In the genomic region with DNA sequence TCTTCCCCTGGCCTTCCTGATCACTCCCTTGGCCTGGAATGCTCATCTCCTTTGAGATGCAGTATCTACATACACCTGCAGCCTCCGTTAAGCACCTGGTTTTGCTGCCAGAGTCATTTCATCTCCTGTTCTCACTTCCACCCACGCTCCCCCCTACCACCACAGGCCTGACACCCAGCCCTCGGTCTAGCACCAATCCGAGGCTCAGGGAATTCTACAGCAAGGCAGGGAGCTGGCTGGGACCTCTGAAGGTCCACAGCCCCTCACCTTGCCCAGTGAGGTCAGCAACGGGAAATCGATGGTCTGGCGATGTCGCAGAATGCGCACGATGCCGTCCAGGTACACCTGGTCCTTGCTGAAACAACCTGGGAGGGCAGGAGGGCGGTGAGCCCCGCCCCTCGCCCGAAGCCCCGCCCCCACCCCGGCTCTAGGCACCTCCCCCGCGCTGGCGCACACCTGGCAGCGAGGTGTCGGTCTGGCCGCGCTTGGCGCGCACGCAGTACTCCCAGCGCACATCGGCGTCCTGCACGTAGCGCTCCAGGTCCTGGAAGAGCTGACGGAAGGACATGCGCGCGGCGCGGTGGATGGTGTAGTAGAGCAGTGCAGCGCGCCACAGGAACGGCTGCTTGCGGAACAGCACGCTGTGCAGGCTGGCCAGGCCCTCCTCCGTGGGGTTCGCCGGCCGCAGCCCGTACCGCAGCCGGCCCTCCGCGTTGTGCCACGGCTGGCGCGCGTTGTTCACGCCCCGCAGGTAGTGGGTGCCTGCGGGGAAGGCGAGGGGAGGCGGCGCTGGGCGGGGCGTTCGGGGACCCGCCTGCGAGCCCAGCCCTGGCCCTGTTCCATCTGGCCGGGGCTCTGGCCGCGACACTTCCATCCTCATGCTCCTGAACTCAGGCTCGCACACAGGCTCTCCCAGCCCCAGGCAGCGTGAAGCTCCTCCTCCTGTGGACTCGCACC, we compare ENCODE assay signal across 8 cellular contexts. TPM values are rescaled to one million over a fixed set of nuclear protein-coding genes. Genes with fewer than 3 reads are reported as not detected.
A peak's percentile ranks its signal among the peaks of the same experiment; 100 is the strongest.
DNase-seq lines count a peak whose midpoint lies in the region; ATAC-seq and TF ChIP-seq lines count a peak whose summit lies in the region.

No MANE protein-coding gene starts in this region.

- H3K27ac ChIP-seq in H9 (ENCODE audit: insufficient read length, low read depth, low read length) (no peak overlapping the region), parathyroid adenoma (peak overlapping the region; percentile 40)

- H3K27me3 ChIP-seq in H9 (ENCODE audit: insufficient read depth, low read length), result peaks cover 17% of the 10 kb centered on the region; the same call in 1 of the 2 replicates
- no peaks in the 10 kb centered on the region for H3K27me3 ChIP-seq in parathyroid adenoma (ENCODE audit: control insufficient read depth, insufficient read depth, low read length)

- H3K23me2 ChIP-seq in H9 (ENCODE audit: insufficient read length, low read depth, low read length, poor library complexity, severe bottlenecking), result peaks cover 17% of the 10 kb centered on the region

- H3T11ph ChIP-seq in H9 (ENCODE audit: low read length), result no peak overlapping the region

- DNase-seq in H9 (peak; percentile 97), NCI-H69 (lab: John Stamatoyannopoulos, UW) (peak; percentile 92), head of caudate nucleus (peak in 39 of 42 donors; percentile 44 to 89 (median 73)), NCI-H524 treated with DMSO at 0.1 percent for 48 hours (lab: John Stamatoyannopoulos, UW) (no peak)
- DNase-seq in activated naive CD4-positive, alpha-beta T cell treated with anti-CD3 and anti-CD28 coated beads, Interleukin-2, amount 50 U/mL, for 72 hours (ENCODE audit: low spot score in 2 of 2), result peak in 1 of 2 donors; percentile 71

- no peak overlapping the region for H2BK20ac ChIP-seq in H9 (ENCODE audit: low read depth, low read length, poor library complexity, severe bottlenecking)

- H3K4me2 ChIP-seq in H9 (ENCODE audit: insufficient read depth, insufficient read length, low read length) (peak overlapping the region; percentile 48), parathyroid adenoma (ENCODE audit: low read length) (peak overlapping the region; percentile 93)

- H3K4me3 ChIP-seq in parathyroid adenoma (ENCODE audit: low read depth, low read length), result peak overlapping the region; percentile 47

- intact Hi-C loops in head of caudate nucleus (cut with DNase I), result no loop called here

- H3K23ac ChIP-seq in H9 (ENCODE audit: insufficient read length, low read depth, low read length), result no peak overlapping the region

- peaks cover 0 to 7% (median 6%) of the 10 kb centered on the region in 3 experiments; a peak in 2 of 7 replicates for H3K36me3 Mint-ChIP-seq in H9 (ENCODE audit: insufficient read depth in 1 of 3, low read depth in 3 of 3)
- H3K36me3 Mint-ChIP-seq in activated naive CD4-positive, alpha-beta T cell treated with anti-CD3 and anti-CD28 coated beads, Interleukin-2, amount 50 U/mL, for 72 hours, result peaks cover 0 to 31% of the 10 kb centered on the region in 2 donors

- H4K20me1 ChIP-seq in H9 (ENCODE audit: control insufficient read depth, insufficient read depth, insufficient read length), result no peaks in the 10 kb centered on the region

- no peak overlapping the region for H3K56ac ChIP-seq in H9 (ENCODE audit: insufficient read length, low read depth, low read length)

- H3K79me1 ChIP-seq in H9 (ENCODE audit: insufficient read depth, low read depth, low read length, poor library complexity, severe bottlenecking), result no peaks in the 10 kb centered on the region

- no peak overlapping the region for H3K27ac Mint-ChIP-seq in H9
- peak overlapping the region in 1 of 2 donors; percentile 40 for H3K27ac Mint-ChIP-seq in activated naive CD4-positive, alpha-beta T cell treated with anti-CD3 and anti-CD28 coated beads, Interleukin-2, amount 50 U/mL, for 72 hours

- H3K79me2 ChIP-seq in H9 (ENCODE audit: insufficient read depth, low read length) (no peaks in the 10 kb centered on the region), parathyroid adenoma (no peaks in the 10 kb centered on the region)

- no peaks in the 10 kb centered on the region for H3K36me3 ChIP-seq in parathyroid adenoma (ENCODE audit: control insufficient read depth, insufficient read depth, low read length)

- H4K91ac ChIP-seq in H9 (ENCODE audit: insufficient read length, low read depth, low read length), result no peak overlapping the region

- peaks cover 45% of the 10 kb centered on the region for H3K27me3 Mint-ChIP-seq in H9 (ENCODE audit: low read depth)

- H3K4me1 ChIP-seq in H9 (ENCODE audit: insufficient read depth, low read length) (peaks cover 2% of the 10 kb centered on the region; the same call in 1 of the 2 replicates), parathyroid adenoma (peaks cover 15% of the 10 kb centered on the region)

- H2AK5ac ChIP-seq in H9 (ENCODE audit: insufficient read length, low read length), result no peak overlapping the region

- no peak overlapping the region for H2BK5ac ChIP-seq in H9 (ENCODE audit: insufficient read length, low read length)

- peaks cover 24 to 26% of the 10 kb centered on the region in 2 experiments for H3K4me1 Mint-ChIP-seq in H9

- no peak overlapping the region for H4K5ac ChIP-seq in H9 (ENCODE audit: insufficient read length, low read depth, low read length)

- no peak overlapping the region for H2AFZ ChIP-seq in H9 (ENCODE audit: low read length)
- peak overlapping the region; percentile 86 for H2AFZ ChIP-seq in parathyroid adenoma

- no peak overlapping the region for H4K8ac ChIP-seq in H9 (replicated peaks; ENCODE audit: insufficient read length, low read depth, low read length)

- no peak overlapping the region for H3K4ac ChIP-seq in H9 (ENCODE audit: low read depth, low read length)

- H2BK120ac ChIP-seq in H9 (ENCODE audit: low read depth, low read length, poor library complexity, severe bottlenecking), result no peak overlapping the region

- H3K9ac ChIP-seq in H9 (ENCODE audit: extremely low read depth, insufficient read length, low read length) (no peak overlapping the region), parathyroid adenoma (no peak overlapping the region)

- peak overlapping the region; percentile 32; the same call in 1 of the 2 replicates for H3K14ac ChIP-seq in H9 (ENCODE audit: insufficient read depth, low read length)

- TF ChIP-seq CTCF in H9 (conservative IDR thresholded peaks at IDR 0.05) (peak; percentile 20; the same call in 1 of the 3 replicates), parathyroid adenoma (IDR thresholded peaks at IDR 0.05) (peak; percentile 12)

- H3K18ac ChIP-seq in H9 (ENCODE audit: insufficient read length, low read depth, low read length), result no peak overlapping the region

- H3K9me3 ChIP-seq in H9 (ENCODE audit: control insufficient read depth, low read depth, low read length), result no peaks in the 10 kb centered on the region
- H3K9me3 ChIP-seq in parathyroid adenoma (ENCODE audit: control insufficient read depth, low read length), result no peaks in the 10 kb centered on the region

- peak overlapping the region; percentile 54 to 78 for H3K4me3 Mint-ChIP-seq in H9

- no CpG with 5 or more reads among the region's 73 CpGs for WGBS in H9 (ENCODE audit: extremely low coverage, insufficient read length, low lambda C conversion rate)

- ATAC-seq in activated naive CD4-positive, alpha-beta T cell treated with anti-CD3 and anti-CD28 coated beads, Interleukin-2, amount 50 U/mL, for 72 hours, result peak; percentile 19 to 80
- ATAC-seq in GM21526 (IDR thresholded peaks at IDR 0.05; ENCODE audit: low FRiP score, unreplicated experiment) (no peak), HG02571 (IDR thresholded peaks at IDR 0.05; ENCODE audit: unreplicated experiment) (no peak)

- no peak overlapping the region for H2BK12ac ChIP-seq in H9 (ENCODE audit: insufficient read length, low read depth, low read length)

- H2BK15ac ChIP-seq in H9 (ENCODE audit: low read depth, low read length), result no peak overlapping the region

- H3K9me3 Mint-ChIP-seq in H9, result no peaks in the 10 kb centered on the region; a peak in 1 of 5 replicates
- no peaks in the 10 kb centered on the region for H3K9me3 Mint-ChIP-seq in activated naive CD4-positive, alpha-beta T cell treated with anti-CD3 and anti-CD28 coated beads, Interleukin-2, amount 50 U/mL, for 72 hours

RNA-seq across cellular contexts. Expression of gene MATCAP1, which starts 5.7 kb away (rescaled TPM):
- 42.1 and 51.2 TPM in 2 replicates for total RNA-seq in H9 (2021)
- total RNA-seq in activated naive CD4-positive, alpha-beta T cell treated with anti-CD3 and anti-CD28 coated beads, Interleukin-2, amount 50 U/mL, for 72 hours, result 10 to 100 TPM; 26.3 to 63.5 TPM

RNA-seq across cellular contexts. Expression of gene NOL3, which starts 7.7 kb away (rescaled TPM):
- total RNA-seq in H9 (2021), result 5.6 and 5.9 TPM in 2 replicates
- 10 to 100 TPM in 1 of 2 donors, 1 to 10 TPM in 1; 9.2 to 43.4 TPM for total RNA-seq in activated naive CD4-positive, alpha-beta T cell treated with anti-CD3 and anti-CD28 coated beads, Interleukin-2, amount 50 U/mL, for 72 hours

RNA-seq across cellular contexts. Expression of gene EXOC3L1, which starts 11.9 kb away (rescaled TPM):
- 3.1 and 3.3 TPM in 2 replicates for total RNA-seq in H9 (2021)
- under 1 TPM in 1 of 2 donors, not detected in 1; 0.36 TPM for total RNA-seq in activated naive CD4-positive, alpha-beta T cell treated with anti-CD3 and anti-CD28 coated beads, Interleukin-2, amount 50 U/mL, for 72 hours

RNA-seq across cellular contexts. Expression of gene HSF4, which starts 13.5 kb away (rescaled TPM):
- 1.2 and 1.5 TPM in 2 replicates for total RNA-seq in H9 (2021)
- total RNA-seq in activated naive CD4-positive, alpha-beta T cell treated with anti-CD3 and anti-CD28 coated beads, Interleukin-2, amount 50 U/mL, for 72 hours, result 10 to 100 TPM; 26.0 to 58.8 TPM

RNA-seq across cellular contexts. Expression of gene E2F4, which starts 13.9 kb away (rescaled TPM):
- total RNA-seq in H9 (2021), result 109 and 116 TPM in 2 replicates
- total RNA-seq in activated naive CD4-positive, alpha-beta T cell treated with anti-CD3 and anti-CD28 coated beads, Interleukin-2, amount 50 U/mL, for 72 hours, result 100 to 1,000 TPM in 1 of 2 donors, 10 to 100 TPM in 1; 71.7 to 104 TPM

Comparison
In these comparisons a context has a peak if more than half of its experiments do, and no peak if none do; other contexts are left out.
1. ATAC-seq: peak in activated naive CD4-positive, alpha-beta T cell treated with anti-CD3 and anti-CD28 coated beads, Interleukin-2, amount 50 U/mL, for 72 hours (2 of 2); none in GM21526 (single experiment) and HG02571 (single experiment).